ENCODE assay signal across 10 cellular contexts in the genomic region with DNA sequence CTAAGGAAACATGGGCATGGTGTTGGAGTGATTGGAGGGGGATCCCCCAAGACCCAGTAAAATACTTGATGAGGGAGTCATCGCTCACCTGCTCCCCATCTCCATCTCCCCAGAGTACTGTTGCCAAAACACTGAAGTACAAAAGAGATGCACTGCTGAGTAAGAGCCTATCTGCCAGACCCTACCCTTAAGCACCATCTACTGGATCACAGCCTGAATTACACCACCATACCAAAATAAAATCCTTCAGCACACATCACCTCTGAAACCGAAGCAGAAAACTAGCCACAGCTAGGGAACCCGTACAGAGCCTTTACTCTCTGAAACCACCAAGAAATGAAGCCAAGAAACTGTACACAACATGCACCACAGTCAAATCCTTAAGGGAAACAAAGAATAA.
DNase-seq lines count a peak whose midpoint lies in the region; ATAC-seq, FAIRE-seq and TF ChIP-seq lines count a peak whose summit lies in the region.
"Had no signal": no experiment of that assay in that cellular context is flagged by ENCODE, and none has a peak within 500 bp of the region (broad histone marks: within the 10 kb centered on the region; RNA-seq: fewer than 3 reads in every experiment).

No MANE protein-coding gene starts in this region.

- H3K4me2 ChIP-seq in GM12878 (ENCODE audit: control insufficient read depth, insufficient read depth), result no peak overlapping the region

- in situ Hi-C loops in GM12878 (cut with MboI), result no loop called here
- in situ Hi-C loops in G401 (cut with HindIII; ENCODE audit: low sequenced_read_pairs), result no loop called here

- no peaks in the 10 kb centered on the region for H3K27me3 Mint-ChIP-seq in osteocyte (ENCODE audit: unreplicated experiment)
- H3K27me3 Mint-ChIP-seq: stimulated activated naive CD8-positive, alpha-beta T cell treated with anti-CD3 and anti-CD28 coated beads, Interleukin-15, Interleukin-2, amounts not matched to agents 100 ng/mL and 50 ng/mL, for 24 hours had no signal

- no peaks in the 10 kb centered on the region for H3K79me2 ChIP-seq in GM12878 (ENCODE audit: control insufficient read depth, insufficient read depth, low read length)

- H3K27me3 ChIP-seq in GM12878 (replicated peaks in 1 of 2; ENCODE audit: control insufficient read depth in 2 of 2, insufficient read depth in 2 of 2, low read length in 1 of 2) (no peaks in the 10 kb centered on the region), testis (no peaks in the 10 kb centered on the region)

- BruUV-seq in GM12878 (replicated peaks; lab: Mats Ljungman, UMichigan), result no TSS peak

- TF ChIP-seq POLR2A in GM12878 (IDR thresholded peaks at IDR 0.05; ENCODE audit: low read depth, low read length) (no peak), testis (IDR thresholded peaks at IDR 0.05) (no peak)

- POLR2A ChIA-PET in GM12878 (lab: Charles Lee), result no interaction called here

- no peaks in the 10 kb centered on the region for H3K4me1 Mint-ChIP-seq in osteocyte (ENCODE audit: unreplicated experiment)

- WGBS in GM12878 (ENCODE audit: insufficient coverage, insufficient replicate concordance, low lambda C conversion rate, missing lambda C conversion rate), result 0% methylated on average over 3 of the region's 3 CpGs
- WGBS in testis, 2 donors, result 58 to 90% methylated on average over 3 of the region's 3 CpGs

- no peak overlapping the region for H3K4me3 Mint-ChIP-seq in osteocyte (ENCODE audit: unreplicated experiment)
- H3K4me3 Mint-ChIP-seq: stimulated activated naive CD8-positive, alpha-beta T cell treated with anti-CD3 and anti-CD28 coated beads, Interleukin-15, Interleukin-2, amounts not matched to agents 100 ng/mL and 50 ng/mL, for 24 hours had no signal

- no peak for FAIRE-seq in GM12878 (lab: Jason Lieb, UNC)

- H3K9me3 Mint-ChIP-seq in osteocyte (ENCODE audit: unreplicated experiment), result peaks cover 21% of the 10 kb centered on the region
- H3K9me3 Mint-ChIP-seq: stimulated activated naive CD8-positive, alpha-beta T cell treated with anti-CD3 and anti-CD28 coated beads, Interleukin-15, Interleukin-2, amounts not matched to agents 100 ng/mL and 50 ng/mL, for 24 hours had no signal

- H2AFZ ChIP-seq in GM12878 (ENCODE audit: control insufficient read depth, low read depth, low read length), result no peak overlapping the region

- H4K20me1 ChIP-seq in GM12878 (ENCODE audit: control insufficient read depth, insufficient read depth), result no peaks in the 10 kb centered on the region

- no peak for TF ChIP-seq EP300 in GM12878 (IDR thresholded peaks at IDR 0.05; ENCODE audit: borderline replicate concordance in 1 of 2, control insufficient read depth in 1 of 2, low read depth in 2 of 2, low read length in 2 of 2)

- H3K9ac ChIP-seq in GM12878 (ENCODE audit: control insufficient read depth, insufficient read depth, low read length), result no peak overlapping the region

- no peak overlapping the region for H3K4me3 ChIP-seq in GM12878
- H3K4me3 ChIP-seq in testis, result no peak overlapping the region

- no peaks in the 10 kb centered on the region for H3K4me1 ChIP-seq in GM12878 (ENCODE audit: control insufficient read depth, insufficient read depth, low read length)
- H3K4me1 ChIP-seq in testis, result no peaks in the 10 kb centered on the region

- H3K36me3 ChIP-seq in GM12878 (ENCODE audit: control insufficient read depth in 2 of 2, insufficient read depth in 2 of 2, low read length in 1 of 2), result no peaks in the 10 kb centered on the region
- no peaks in the 10 kb centered on the region for H3K36me3 ChIP-seq in testis (ENCODE audit: low read depth, missing control alignments)

- TF ChIP-seq CTCF in LNCAP (IDR thresholded peaks at IDR 0.05), result peak; percentile 45
- peak; percentile 35 to 43 (median 39); a peak in 4 of 6 replicates for TF ChIP-seq CTCF in GM12878 (IDR thresholded peaks at IDR 0.05 in 2 of 3, conservative IDR thresholded peaks at IDR 0.05 in 1 of 3; ENCODE audit: control insufficient read depth in 2 of 3, extremely low read depth in 1 of 3, insufficient read depth in 1 of 3, low read depth in 3 of 3, low read length in 3 of 3)
- TF ChIP-seq CTCF in osteocyte (IDR thresholded peaks at IDR 0.05), result peak; percentile 24
- TF ChIP-seq CTCF in testis (IDR thresholded peaks at IDR 0.05), result no peak

- SMC1A ChIA-PET in GM12878 (lab: Charles Lee; ENCODE audit: uncharacterized antibody, unreplicated experiment), result no interaction called here

- no peaks in the 10 kb centered on the region for H3K36me3 Mint-ChIP-seq in osteocyte (ENCODE audit: unreplicated experiment)

- ATAC-seq in GM12878, result peak; percentile 65
- ATAC-seq: HCT116 had no signal

- intact Hi-C loops in GM12878 (cut with micrococcal nuclease; ENCODE audit: unreplicated experiment) (loop anchor here (2.0 to 5.0 kb wide), 2 partner anchors 412 to 459 kb away; no protein-coding TSS in a partner anchor), testis (cut with DNase I; ENCODE audit: low total_unique reads) (no loop called here)

- no peaks in the 10 kb centered on the region for H3K9me3 ChIP-seq in GM12878 (replicated peaks; ENCODE audit: control insufficient read depth, insufficient read depth, low read length)
- no peaks in the 10 kb centered on the region for H3K9me3 ChIP-seq in testis

- H3K27ac ChIP-seq in GM12878 (ENCODE audit: control insufficient read depth, insufficient read depth) (no peak overlapping the region), testis (no peak overlapping the region)

- TF ChIP-seq RAD21 in GM12878 (IDR thresholded peaks at IDR 0.05; ENCODE audit: insufficient read depth, low read depth, low read length), result peak; percentile 50

- no peak overlapping the region for H3K27ac Mint-ChIP-seq in osteocyte (ENCODE audit: unreplicated experiment)
- H3K27ac Mint-ChIP-seq: stimulated activated naive CD8-positive, alpha-beta T cell treated with anti-CD3 and anti-CD28 coated beads, Interleukin-15, Interleukin-2, amounts not matched to agents 100 ng/mL and 50 ng/mL, for 24 hours had no signal

- DNase-seq in NCI-H1694 treated with DMSO at 0.1 percent for 48 hours (lab: John Stamatoyannopoulos, UW) (peak; percentile 23), NCI-H1694 (lab: John Stamatoyannopoulos, UW) (no peak), GM12878 (ENCODE audit: low read depth, low spot score) (no peak), osteocyte (ENCODE audit: extremely low spot score, unreplicated experiment) (no peak), G401 (ENCODE audit: low spot score) (no peak), testis (no peak), DMS79 treated with DMSO at 0.1 percent for 48 hours (lab: John Stamatoyannopoulos, UW) (no peak)

- CTCF ChIA-PET in GM12878 (lab: Yijun Ruan, JAX), result interaction anchor here (0.7 to 1.1 kb wide), 3 partner anchors 49 to 1746 kb away, joined by 3 read pairs; no protein-coding TSS in a partner anchor

- RAD21 ChIA-PET in GM12878 (lab: Charles Lee; ENCODE audit: unreplicated experiment), result no interaction called here

TF ChIP-seq in GM12878, 131 proteins besides CTCF, POLR2A, EP300 and RAD21:
- peak; percentile 17; the same call in 1 of the 2 replicates for TF ChIP-seq SMC3 (IDR thresholded peaks at IDR 0.05; ENCODE audit: borderline replicate concordance, low read length)
- no peak for TF ChIP-seq SMAD1 (IDR thresholded peaks at IDR 0.05; ENCODE audit: low read depth, partially characterized antibody)
- TF ChIP-seq BACH1 (IDR thresholded peaks at IDR 0.05; ENCODE audit: borderline replicate concordance), result no peak
- no peak for TF ChIP-seq EED (IDR thresholded peaks at IDR 0.05; ENCODE audit: low read depth)
- no peak for TF ChIP-seq SMARCA5 (IDR thresholded peaks at IDR 0.05)
- no peak for TF ChIP-seq TCF3 (IDR thresholded peaks at IDR 0.05; ENCODE audit: borderline replicate concordance, insufficient read depth, low read depth, low read length)
- TF ChIP-seq CREM (IDR thresholded peaks at IDR 0.05; ENCODE audit: low read depth), result no peak

Comparison
In these comparisons a context has a peak if more than half of its experiments do, and no peak if none do; other contexts are left out.
1. CTCF ChIP-seq: peak in LNCAP (single experiment), GM12878 (3 of 3) and osteocyte (single experiment); none in testis (0 of 3).